Comparison of ENCODE assay signal across 10 cellular contexts in genomic region chr1:28512058-28512611, GRCh38. TPM values are rescaled to one million over a fixed set of nuclear protein-coding genes. Genes with fewer than 3 reads are reported as not detected.
DNase-seq lines count a peak whose midpoint lies in the region; ATAC-seq and TF ChIP-seq lines count a peak whose summit lies in the region.
"Had no signal": no experiment of that assay in that cellular context is flagged by ENCODE, and none has a peak within 500 bp of the region (broad histone marks: within the 10 kb centered on the region; RNA-seq: fewer than 3 reads in every experiment).

No MANE protein-coding gene starts in this region.

- H3K36me3 Mint-ChIP-seq in type B pancreatic cell: peaks cover 42% of the 10 kb centered on the region

- H3K27ac Mint-ChIP-seq in type B pancreatic cell: peak overlapping the region; percentile 57

- no peak overlapping the region for H3K4me3 ChIP-seq in cardiac muscle cell
- no peak overlapping the region for H3K4me3 ChIP-seq in adrenal gland

- peak in 1 of 2 donors; percentile 27 for DNase-seq in cardiac muscle cell (ENCODE audit: low read depth in 1 of 2, low spot score in 1 of 2)
- no peak for DNase-seq in left ventricle myocardium superior
- no peak for DNase-seq in RWPE1 (ENCODE audit: low spot score)
- DNase-seq in dermis blood vessel endothelial cell: peak; percentile 10
- DNase-seq in type B pancreatic cell (ENCODE audit: extremely low spot score, unreplicated experiment): no peak
- no peak for DNase-seq in 8988T
- no peak for DNase-seq in iPS-NIHi11 (ENCODE audit: low spot score)
- no peak for DNase-seq in adrenal gland
- DNase-seq: amniotic stem cell, NCI-H446 treated with DMSO at 0.1 percent for 48 hours had no signal

- H3K36me3 ChIP-seq in cardiac muscle cell: peaks cover 13% of the 10 kb centered on the region
- peaks cover 0 to 75% of the 10 kb centered on the region in 2 donors for H3K36me3 ChIP-seq in adrenal gland (replicated peaks in 1 of 2)

- H3K27me3 ChIP-seq in cardiac muscle cell: no peaks in the 10 kb centered on the region
- no peaks in the 10 kb centered on the region for H3K27me3 ChIP-seq in adrenal gland

- 78 to 95% (median 89%) methylated on average over 4 to 7 of the region's 7 CpGs for WGBS in adrenal gland, 4 donors

- peaks cover 27% of the 10 kb centered on the region for H3K4me1 Mint-ChIP-seq in type B pancreatic cell (ENCODE audit: unreplicated experiment)

- H3K4me3 Mint-ChIP-seq in type B pancreatic cell: peak overlapping the region; percentile 59

- TF ChIP-seq POLR2A in adrenal gland (IDR thresholded peaks at IDR 0.05): no peak

- POLR2A ChIA-PET in RWPE1 (lab: Yijun Ruan, JAX; ENCODE audit: low non-redundant PET): interaction anchor here (0.6 kb wide), 1 partner anchor 383 kb away, joined by 3 read pairs; no protein-coding TSS in a partner anchor

- H3K27ac ChIP-seq in cardiac muscle cell: peak overlapping the region; percentile 48
- H3K27ac ChIP-seq in RWPE1: peak overlapping the region; percentile 77
- H3K27ac ChIP-seq in adrenal gland: no peak overlapping the region

- no peak for ATAC-seq in left ventricle myocardium superior

- no peaks in the 10 kb centered on the region for H3K27me3 Mint-ChIP-seq in type B pancreatic cell

- CTCF ChIA-PET in RWPE1 (lab: Yijun Ruan, JAX): no interaction called here

- no peak for TF ChIP-seq CTCF in cardiac muscle cell (IDR thresholded peaks at IDR 0.05; ENCODE audit: low read depth, low read length)
- no peak for TF ChIP-seq CTCF in RWPE1 (conservative IDR thresholded peaks at IDR 0.05; ENCODE audit: low read depth)
- no peak for TF ChIP-seq CTCF in type B pancreatic cell (conservative IDR thresholded peaks at IDR 0.05)
- no peak for TF ChIP-seq CTCF in adrenal gland (IDR thresholded peaks at IDR 0.05)

- intact Hi-C loops in left ventricle myocardium superior (cut with micrococcal nuclease): no loop called here
- intact Hi-C loops in adrenal gland (cut with DNase I): loop anchor here in 1 of 2 donors (10.0 kb wide), 1 partner anchor 83 kb away; the partner anchor contains the start of gene RAB42

- no peaks in the 10 kb centered on the region for H3K9me3 Mint-ChIP-seq in type B pancreatic cell

- H3K4me1 ChIP-seq in cardiac muscle cell (ENCODE audit: low read depth) (peaks cover 2% of the 10 kb centered on the region), adrenal gland (replicated peaks in 1 of 2) (peaks cover 25 to 53% of the 10 kb centered on the region in 2 donors)

- no peaks in the 10 kb centered on the region for H3K9me3 ChIP-seq in cardiac muscle cell (ENCODE audit: low read depth)
- H3K9me3 ChIP-seq in adrenal gland (replicated peaks in 1 of 3): no peaks in the 10 kb centered on the region

RNA-seq across cellular contexts. Expression of gene RCC1, which starts 6.3 kb away (rescaled TPM):
- total RNA-seq in cardiac muscle cell (22.0 and 24.7 TPM in 2 replicates), left ventricle myocardium superior (8.0 TPM), dermis blood vessel endothelial cell (54.5 and 99.4 TPM in 2 replicates), type B pancreatic cell (ENCODE audit: low replicate concordance) (38.8 and 46.5 TPM in 2 replicates), adrenal gland (10 to 100 TPM; 12.6 to 24.4 (median 15.8) TPM)
- polyA plus RNA-seq in cardiac muscle cell (14.6 and 24.6 TPM in 2 replicates), adrenal gland (10 to 100 TPM; 13.0 to 18.8 (median 17.6) TPM)

RNA-seq across cellular contexts. Expression of gene TRNAU1AP, which starts 40.8 kb away (rescaled TPM):
- total RNA-seq in cardiac muscle cell: 26.0 and 26.1 TPM in 2 replicates
- 39.9 and 61.2 TPM in 2 replicates for polyA plus RNA-seq in cardiac muscle cell
- total RNA-seq in left ventricle myocardium superior: 14.5 TPM
- 20.6 and 28.2 TPM in 2 replicates for total RNA-seq in dermis blood vessel endothelial cell
- total RNA-seq in type B pancreatic cell (ENCODE audit: low replicate concordance): 26.9 and 33.7 TPM in 2 replicates
- 10 to 100 TPM in 7 of 8 donors, 1 to 10 TPM in 1; 9.5 to 26.0 (median 18.5) TPM for total RNA-seq in adrenal gland
- polyA plus RNA-seq in adrenal gland: 10 to 100 TPM; 18.5 to 29.0 (median 22.9) TPM

Comparison
In these comparisons a context has a peak if more than half of its experiments do, and no peak if none do; other contexts are left out.
1. H3K27ac ChIP-seq: peak in cardiac muscle cell (single experiment) and RWPE1 (single experiment); none in adrenal gland (0 of 5).